In the genomic region with DNA sequence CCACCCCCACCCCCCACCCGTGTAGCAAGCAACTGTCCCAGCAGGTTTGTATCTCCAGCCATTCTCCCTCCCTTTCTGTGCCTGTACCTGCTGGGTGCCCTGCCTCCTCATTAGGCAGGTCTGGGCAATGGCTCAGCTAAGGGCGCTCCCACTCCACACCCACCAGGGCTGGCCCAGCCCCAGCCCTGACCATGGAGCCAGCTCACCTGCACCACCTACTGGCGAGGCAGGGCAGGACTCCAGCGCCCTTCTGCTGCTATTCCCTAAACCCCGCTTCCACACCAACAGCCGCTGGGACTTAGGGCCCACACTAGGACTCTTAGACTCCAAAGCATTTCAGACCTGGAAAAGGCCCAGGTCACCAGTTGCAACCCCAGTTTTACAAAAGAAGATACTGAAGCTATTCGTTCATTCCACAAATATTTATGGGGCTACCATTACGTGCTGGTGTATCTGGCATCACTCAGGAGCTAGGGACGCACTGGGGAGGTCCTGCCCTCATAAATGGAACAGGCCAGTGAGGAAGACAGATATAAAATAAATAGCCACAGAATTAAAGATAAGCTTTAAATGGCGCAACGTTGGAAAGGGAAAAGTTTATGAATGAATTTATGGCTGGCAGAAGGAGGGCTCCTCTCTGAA, we compare ENCODE assay signal across 8 cellular contexts. TPM values are rescaled to one million over a fixed set of nuclear protein-coding genes. Genes with fewer than 3 reads are reported as not detected.
DNase-seq lines count a peak whose midpoint lies in the region; ATAC-seq and TF ChIP-seq lines count a peak whose summit lies in the region.

No MANE protein-coding gene starts in this region.

- no peaks in the 10 kb centered on the region for H4K20me1 ChIP-seq in GM23338 (replicated peaks; ENCODE audit: insufficient read depth)

- H3K4me1 Mint-ChIP-seq in CD14-positive monocyte (peaks cover 8% of the 10 kb centered on the region), GM23338 (peaks cover 8% of the 10 kb centered on the region)

- H3K27me3 Mint-ChIP-seq in CD14-positive monocyte (ENCODE audit: low read depth in 3 of 3) (peaks cover 5 to 14% (median 10%) of the 10 kb centered on the region in 3 donors), GM23338 (ENCODE audit: insufficient read depth, low read depth, poor library complexity) (peaks cover 5% of the 10 kb centered on the region)

- H3K9me3 Mint-ChIP-seq in CD14-positive monocyte (peaks cover 0 to 3% (median 0%) of the 10 kb centered on the region in 7 donors), GM23338 (no peaks in the 10 kb centered on the region)

- intact Hi-C loops in CD14-positive monocyte (cut with micrococcal nuclease), result no loop called here
- intact Hi-C loops in left lung (cut with DNase I), result no loop called here
- intact Hi-C loops in sciatic nerve (cut with DNase I), result no loop called here

- H3K4me3 ChIP-seq in GM23338, result no peak overlapping the region
- no peak overlapping the region for H3K4me3 ChIP-seq in WI38 (ENCODE audit: low read depth, low read length)
- no peak overlapping the region for H3K4me3 ChIP-seq in left lung

- no peak for DNase-seq in CD14-positive monocyte (ENCODE audit: low spot score)
- peak; percentile 75 for DNase-seq in GM23338 (ENCODE audit: low spot score)
- DNase-seq in left lung, result peak in 1 of 2 donors; percentile 78
- DNase-seq in sciatic nerve (ENCODE audit: low spot score), result no peak
- DNase-seq in kidney glomerular epithelial cell (lab: John Stamatoyannopoulos, UW), result no peak

- H3F3A ChIP-seq in GM23338 (replicated peaks; ENCODE audit: low read depth), result no peaks in the 10 kb centered on the region

- H3K27ac Mint-ChIP-seq in CD14-positive monocyte (no peak overlapping the region), GM23338 (no peak overlapping the region)

- TF ChIP-seq CTCF in CD14-positive monocyte (IDR thresholded peaks at IDR 0.05) (peak; percentile 75), GM23338 (conservative IDR thresholded peaks at IDR 0.05; ENCODE audit: low read depth in 2 of 2) (peak; percentile 67 to 90), WI38 (IDR thresholded peaks at IDR 0.05; ENCODE audit: low read depth, low read length) (peak; percentile 33), left lung (IDR thresholded peaks at IDR 0.05) (peak; percentile 8 to 48)

- H3K4me1 ChIP-seq in GM23338 (ENCODE audit: insufficient read depth) (no peaks in the 10 kb centered on the region), left lung (no peaks in the 10 kb centered on the region)

- H3K9me2 ChIP-seq in GM23338 (ENCODE audit: insufficient read depth), result peaks cover 3% of the 10 kb centered on the region; the same call in 1 of the 2 replicates

- no peaks in the 10 kb centered on the region for H3K36me3 ChIP-seq in GM23338 (ENCODE audit: insufficient read depth)
- H3K36me3 ChIP-seq in left lung, result no peaks in the 10 kb centered on the region

- no peaks in the 10 kb centered on the region for H3K27me3 ChIP-seq in GM23338 (ENCODE audit: insufficient read depth)
- H3K27me3 ChIP-seq in left lung, result peaks cover 0 to 30% of the 10 kb centered on the region in 2 donors

- peak; percentile 95 for ATAC-seq in GM23338
- ATAC-seq in left lung, result peak; percentile 62
- ATAC-seq in sciatic nerve, result no peak
- no peak for ATAC-seq in GM19023 (IDR thresholded peaks at IDR 0.05; ENCODE audit: unreplicated experiment)
- ATAC-seq in HG02571 (IDR thresholded peaks at IDR 0.05; ENCODE audit: unreplicated experiment), result no peak

- no peaks in the 10 kb centered on the region for H3K79me2 ChIP-seq in GM23338 (replicated peaks; ENCODE audit: insufficient read depth)

- H2AFZ ChIP-seq in GM23338, result no peak overlapping the region

- H3K4me3 Mint-ChIP-seq in CD14-positive monocyte, result no peak overlapping the region
- no peak overlapping the region for H3K4me3 Mint-ChIP-seq in GM23338

- no peak overlapping the region for H3K27ac ChIP-seq in GM23338 (ENCODE audit: low read depth)
- no peak overlapping the region for H3K27ac ChIP-seq in left lung

- no peak overlapping the region for H3K4me2 ChIP-seq in GM23338

- no peaks in the 10 kb centered on the region for H3K9me3 ChIP-seq in left lung

- H3K36me3 Mint-ChIP-seq in CD14-positive monocyte (no peaks in the 10 kb centered on the region), GM23338 (ENCODE audit: low read depth) (no peaks in the 10 kb centered on the region)

TF ChIP-seq in GM23338, 12 proteins besides CTCF, POLR2A, EP300 and RAD21 (continues in another document):
- TF ChIP-seq ZNF331 (CRISPR knock-in tag; IDR thresholded peaks at IDR 0.05; ENCODE audit: low read depth) (no peak), NANOG (IDR thresholded peaks at IDR 0.05; ENCODE audit: borderline replicate concordance) (no peak), POLR2AphosphoS5 (IDR thresholded peaks at IDR 0.05; ENCODE audit: low read depth) (no peak)
- TF ChIP-seq, protein P1, sequence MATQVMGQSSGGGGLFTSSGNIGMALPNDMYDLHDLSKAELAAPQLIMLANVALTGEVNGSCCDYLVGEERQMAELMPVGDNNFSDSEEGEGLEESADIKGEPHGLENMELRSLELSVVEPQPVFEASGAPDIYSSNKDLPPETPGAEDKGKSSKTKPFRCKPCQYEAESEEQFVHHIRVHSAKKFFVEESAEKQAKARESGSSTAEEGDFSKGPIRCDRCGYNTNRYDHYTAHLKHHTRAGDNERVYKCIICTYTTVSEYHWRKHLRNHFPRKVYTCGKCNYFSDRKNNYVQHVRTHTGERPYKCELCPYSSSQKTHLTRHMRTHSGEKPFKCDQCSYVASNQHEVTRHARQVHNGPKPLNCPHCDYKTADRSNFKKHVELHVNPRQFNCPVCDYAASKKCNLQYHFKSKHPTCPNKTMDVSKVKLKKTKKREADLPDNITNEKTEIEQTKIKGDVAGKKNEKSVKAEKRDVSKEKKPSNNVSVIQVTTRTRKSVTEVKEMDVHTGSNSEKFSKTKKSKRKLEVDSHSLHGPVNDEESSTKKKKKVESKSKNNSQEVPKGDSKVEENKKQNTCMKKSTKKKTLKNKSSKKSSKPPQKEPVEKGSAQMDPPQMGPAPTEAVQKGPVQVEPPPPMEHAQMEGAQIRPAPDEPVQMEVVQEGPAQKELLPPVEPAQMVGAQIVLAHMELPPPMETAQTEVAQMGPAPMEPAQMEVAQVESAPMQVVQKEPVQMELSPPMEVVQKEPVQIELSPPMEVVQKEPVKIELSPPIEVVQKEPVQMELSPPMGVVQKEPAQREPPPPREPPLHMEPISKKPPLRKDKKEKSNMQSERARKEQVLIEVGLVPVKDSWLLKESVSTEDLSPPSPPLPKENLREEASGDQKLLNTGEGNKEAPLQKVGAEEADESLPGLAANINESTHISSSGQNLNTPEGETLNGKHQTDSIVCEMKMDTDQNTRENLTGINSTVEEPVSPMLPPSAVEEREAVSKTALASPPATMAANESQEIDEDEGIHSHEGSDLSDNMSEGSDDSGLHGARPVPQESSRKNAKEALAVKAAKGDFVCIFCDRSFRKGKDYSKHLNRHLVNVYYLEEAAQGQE (IDR thresholded peaks at IDR 0.05; ENCODE audit: unreplicated experiment), result no peak

RNA-seq across cellular contexts. Expression of a gene that starts 24.0 kb away (rescaled TPM):
- not detected for polyA plus RNA-seq in CD14-positive monocyte
- total RNA-seq in GM23338 (2014; rRNA removed; shearing (Covaris generic)), result not detected in 2 replicates
- polyA plus RNA-seq in GM23338 (2016; fragmentation: Nextera tagmentation; extraction: Ambion mirVana), result not detected in 2 replicates
- total RNA-seq in left lung, result not detected
- not detected for total RNA-seq in sciatic nerve

RNA-seq across cellular contexts. Expression of a gene that starts 29.3 kb away (rescaled TPM):
- polyA plus RNA-seq in CD14-positive monocyte (not detected), GM23338 (2016; fragmentation: Nextera tagmentation; extraction: Ambion mirVana) (0.23 and 0.24 TPM in 2 replicates)
- not detected in 2 replicates for total RNA-seq in GM23338 (2014; rRNA removed; shearing (Covaris generic))
- total RNA-seq in left lung (not detected), sciatic nerve (not detected)

RNA-seq across cellular contexts. Expression of a gene that starts 59.9 kb away (rescaled TPM):
- polyA plus RNA-seq in CD14-positive monocyte (not detected), GM23338 (2016; fragmentation: Nextera tagmentation; extraction: Ambion mirVana) (not detected in 2 replicates)
- not detected in 2 replicates for total RNA-seq in GM23338 (2014; rRNA removed; shearing (Covaris generic))
- total RNA-seq in left lung (not detected), sciatic nerve (not detected)

Comparison
In these comparisons a context has a peak if more than half of its experiments do, and no peak if none do; other contexts are left out.
1. CTCF ChIP-seq: peak in every context shown above with its lines; median percentile 78 in GM23338; 75 in CD14-positive monocyte; 33 in WI38; 28 in left lung.
2. ATAC-seq: peak in GM23338 (single experiment) and left lung (single experiment); none in sciatic nerve (single experiment), GM19023 (single experiment) and HG02571 (single experiment).